In genomic region chr1:230561570-230561969, GRCh38 we compare ENCODE assay signal across 27 cellular contexts.
"Had no signal": no experiment of that assay in that cellular context is flagged by ENCODE, and none has a peak within 500 bp of the region (broad histone marks: within the 10 kb centered on the region; RNA-seq: fewer than 3 reads in every experiment).

No MANE protein-coding gene starts in this region.

- H3K27ac ChIP-seq: ascending aorta, breast epithelium, heart left ventricle had no signal

- ATAC-seq: activated CD4-positive, alpha-beta T cell treated with anti-CD3 and anti-CD28 coated beads for 36 hours; activated CD8-positive, alpha-beta memory T cell treated with anti-CD3 and anti-CD28 coated beads, Interleukin-2, amount 10 ng/mL, durations not matched to agents 7 days and 5 days; activated CD8-positive, alpha-beta T cell treated with anti-CD3 and anti-CD28 coated beads, Interleukin-2, amount 10 ng/mL, durations not matched to agents 7 days and 5 days; activated naive CD4-positive, alpha-beta T cell treated with anti-CD3 and anti-CD28 coated beads, Interleukin-2, amount 50 U/mL, for 72 hours; activated T-cell treated with anti-CD3 and anti-CD28 coated beads, Interleukin-2, amount 50 U/mL, for 72 hours; esophagus mucosa; heart left ventricle had no signal

- H3K36me3 Mint-ChIP-seq: activated CD4-positive, alpha-beta memory T cell treated with anti-CD3 and anti-CD28 coated beads for 36 hours; activated CD8-positive, alpha-beta memory T cell treated with anti-CD3 and anti-CD28 coated beads, Interleukin-2, amount 10 ng/mL, durations not matched to agents 7 days and 5 days; activated naive CD4-positive, alpha-beta T cell treated with anti-CD3 and anti-CD28 coated beads, Interleukin-2, amount 10 ng/mL, durations not matched to agents 7 days and 5 days; activated naive CD4-positive, alpha-beta T cell treated with anti-CD3 and anti-CD28 coated beads, Interleukin-2, amount 50 U/mL, for 72 hours; activated naive CD8-positive, alpha-beta T cell treated with anti-CD3 and anti-CD28 coated beads, Interleukin-2, amount 10 ng/mL, durations not matched to agents 7 days and 5 days; brain had no signal

- H3K4me3 Mint-ChIP-seq: activated CD4-positive, alpha-beta memory T cell treated with anti-CD3 and anti-CD28 coated beads for 36 hours; activated CD4-positive, alpha-beta T cell treated with anti-CD3 and anti-CD28 coated beads for 36 hours; activated CD4-positive, alpha-beta T cell treated with anti-CD3 and anti-CD28 coated beads, Interleukin-2, amount 10 ng/mL, durations not matched to agents 24 days and 14 days; activated CD8-positive, alpha-beta memory T cell treated with anti-CD3 and anti-CD28 coated beads, Interleukin-2, amount 10 ng/mL, durations not matched to agents 7 days and 5 days; activated CD8-positive, alpha-beta T cell treated with anti-CD3 and anti-CD28 coated beads, Interleukin-2, amount 10 ng/mL, durations not matched to agents 7 days and 5 days; activated naive CD4-positive, alpha-beta T cell treated with anti-CD3 and anti-CD28 coated beads, Interleukin-2, amount 10 ng/mL, durations not matched to agents 7 days and 5 days; activated naive CD8-positive, alpha-beta T cell treated with anti-CD3 and anti-CD28 coated beads, Interleukin-2, amount 10 ng/mL, durations not matched to agents 7 days and 5 days; activated T-cell treated with anti-CD3 and anti-CD28 coated beads, Interleukin-2, amount 50 U/mL, for 24 hours; activated T-cell treated with anti-CD3 and anti-CD28 coated beads, Interleukin-2, amount 50 U/mL, for 72 hours; brain; central memory CD8-positive, alpha-beta T cell; endodermal cell had no signal

- H3K27ac Mint-ChIP-seq: activated CD4-positive, alpha-beta memory T cell treated with anti-CD3 and anti-CD28 coated beads for 36 hours; activated CD4-positive, alpha-beta T cell treated with anti-CD3 and anti-CD28 coated beads for 36 hours; activated CD4-positive, alpha-beta T cell treated with anti-CD3 and anti-CD28 coated beads, Interleukin-2, amount 10 ng/mL, durations not matched to agents 24 days and 14 days; activated CD8-positive, alpha-beta memory T cell treated with anti-CD3 and anti-CD28 coated beads, Interleukin-2, amount 10 ng/mL, durations not matched to agents 7 days and 5 days; activated CD8-positive, alpha-beta T cell treated with anti-CD3 and anti-CD28 coated beads, Interleukin-2, amount 10 ng/mL, durations not matched to agents 7 days and 5 days; activated naive CD4-positive, alpha-beta T cell treated with anti-CD3 and anti-CD28 coated beads, Interleukin-2, amount 10 ng/mL, durations not matched to agents 7 days and 5 days; activated naive CD4-positive, alpha-beta T cell treated with anti-CD3 and anti-CD28 coated beads, Interleukin-2, amount 50 U/mL, for 72 hours; activated naive CD8-positive, alpha-beta T cell treated with anti-CD3 and anti-CD28 coated beads, Interleukin-2, amount 10 ng/mL, durations not matched to agents 7 days and 5 days; activated T-cell treated with anti-CD3 and anti-CD28 coated beads, Interleukin-2, amount 50 U/mL, for 24 hours; activated T-cell treated with anti-CD3 and anti-CD28 coated beads, Interleukin-2, amount 50 U/mL, for 72 hours; endodermal cell had no signal

- H3K9me3 Mint-ChIP-seq: activated CD4-positive, alpha-beta memory T cell treated with anti-CD3 and anti-CD28 coated beads for 36 hours; activated naive CD4-positive, alpha-beta T cell treated with anti-CD3 and anti-CD28 coated beads, Interleukin-2, amount 10 ng/mL, durations not matched to agents 7 days and 5 days; activated naive CD4-positive, alpha-beta T cell treated with anti-CD3 and anti-CD28 coated beads, Interleukin-2, amount 50 U/mL, for 72 hours; activated naive CD8-positive, alpha-beta T cell treated with anti-CD3 and anti-CD28 coated beads, Interleukin-2, amount 10 ng/mL, durations not matched to agents 7 days and 5 days; activated T-cell treated with anti-CD3 and anti-CD28 coated beads, Interleukin-2, amount 50 U/mL, for 24 hours; central memory CD8-positive, alpha-beta T cell; endodermal cell had no signal

- H3K4me1 Mint-ChIP-seq: activated CD4-positive, alpha-beta T cell treated with anti-CD3 and anti-CD28 coated beads for 36 hours; activated CD4-positive, alpha-beta T cell treated with anti-CD3 and anti-CD28 coated beads, Interleukin-2, amount 10 ng/mL, durations not matched to agents 24 days and 14 days; activated CD8-positive, alpha-beta memory T cell treated with anti-CD3 and anti-CD28 coated beads, Interleukin-2, amount 10 ng/mL, durations not matched to agents 7 days and 5 days; activated naive CD4-positive, alpha-beta T cell treated with anti-CD3 and anti-CD28 coated beads, Interleukin-2, amount 10 ng/mL, durations not matched to agents 7 days and 5 days; activated naive CD8-positive, alpha-beta T cell treated with anti-CD3 and anti-CD28 coated beads, Interleukin-2, amount 10 ng/mL, durations not matched to agents 7 days and 5 days; central memory CD8-positive, alpha-beta T cell; endodermal cell had no signal

- DNase-seq: activated CD4-positive, alpha-beta memory T cell treated with anti-CD3 and anti-CD28 coated beads for 36 hours; activated CD4-positive, alpha-beta T cell treated with anti-CD3 and anti-CD28 coated beads for 36 hours; activated CD4-positive, alpha-beta T cell treated with anti-CD3 and anti-CD28 coated beads, Interleukin-2, amount 10 ng/mL, durations not matched to agents 24 days and 14 days; activated CD4-positive, CD25-positive, alpha-beta regulatory T cell; activated CD4-positive, CD25-positive, alpha-beta regulatory T cell treated with anti-CD3 and anti-CD28 coated beads, Interleukin-2, amount 50 U/mL, for 72 hours; activated CD8-positive, alpha-beta memory T cell treated with anti-CD3 and anti-CD28 coated beads, Interleukin-2, amount 10 ng/mL, durations not matched to agents 7 days and 5 days; activated CD8-positive, alpha-beta memory T cell treated with anti-CD3 and anti-CD28 coated beads, Interleukin-2, amount 50 U/mL, for 4 hours; activated CD8-positive, alpha-beta T cell treated with anti-CD3 and anti-CD28 coated beads, Interleukin-2, amount 10 ng/mL, durations not matched to agents 7 days and 5 days; activated gamma-delta T cell; activated naive CD4-positive, alpha-beta T cell; activated naive CD4-positive, alpha-beta T cell treated with anti-CD3 and anti-CD28 coated beads, Interleukin-2, amount 10 ng/mL, durations not matched to agents 7 days and 5 days; activated naive CD8-positive, alpha-beta T cell treated with anti-CD3 and anti-CD28 coated beads, Interleukin-2, amount 10 ng/mL, durations not matched to agents 7 days and 5 days; activated T-cell treated with anti-CD3 and anti-CD28 coated beads, Interleukin-2, amount 50 U/mL, for 24 hours; activated T-cell treated with anti-CD3 and anti-CD28 coated beads, Interleukin-2, amount 50 U/mL, for 72 hours; cortex of kidney; dermis blood vessel endothelial cell; effector memory CD4-positive, alpha-beta T cell; endodermal cell; foreskin fibroblast; heart left ventricle; T-helper 2 cell had no signal
